13 cellular contexts compared by ENCODE assay signal in genomic region chr1:92876351-92876750, GRCh38.
"Had no signal": no experiment of that assay in that cellular context is flagged by ENCODE, and none has a peak within 500 bp of the region (broad histone marks: within the 10 kb centered on the region; RNA-seq: fewer than 3 reads in every experiment).

No MANE protein-coding gene starts in this region.

- H3K79me2 ChIP-seq: hepatocyte had no signal

- H3K27ac Mint-ChIP-seq: nephron progenitor cell had no signal

- H2AFZ ChIP-seq: hepatocyte had no signal

- DNase-seq: activated effector memory CD4-positive, alpha-beta T cell treated with Interleukin-2 at 50 U/mL for 16 hours; activated T-cell treated with anti-CD3 and anti-CD28 coated beads, Interleukin-2, amount 50 U/mL, for 1 hour; effector CD8-positive, alpha-beta T cell; left cardiac atrium; nephron progenitor cell; SIG-M5; stimulated activated CD4-positive, alpha-beta T cell treated with anti-CD3 and anti-CD28 coated beads, Interleukin-15, amount 100 ng/mL, for 24 hours; stimulated activated CD4-positive, alpha-beta T cell treated with anti-CD3 and anti-CD28 coated beads, Interleukin-4, amount 100 ng/mL, for 24 hours; T-helper 2 cell; transverse colon had no signal

- H3K4me1 Mint-ChIP-seq: nephron progenitor cell had no signal

- H3K27me3 ChIP-seq: hepatocyte, transverse colon had no signal

- H3K4me3 Mint-ChIP-seq: nephron progenitor cell had no signal

- H3K4me2 ChIP-seq: hepatocyte had no signal

- ATAC-seq: activated naive CD4-positive, alpha-beta T cell treated with anti-CD3 and anti-CD28 coated beads, Interleukin-2, amount 50 U/mL, for 72 hours; left cardiac atrium had no signal

- H3K27ac ChIP-seq: epithelial cell of prostate, hepatocyte had no signal

- H3K4me3 ChIP-seq: hepatocyte, transverse colon had no signal
